26 cellular contexts compared by ENCODE assay signal in genomic region chr7:128226132-128226980, GRCh38. TPM values are rescaled to one million over a fixed set of nuclear protein-coding genes. Genes with fewer than 3 reads are reported as not detected.
DNase-seq lines count a peak whose midpoint lies in the region; ATAC-seq, FAIRE-seq and TF ChIP-seq lines count a peak whose summit lies in the region.
"Had no signal": no experiment of that assay in that cellular context is flagged by ENCODE, and none has a peak within 500 bp of the region (broad histone marks: within the 10 kb centered on the region; RNA-seq: fewer than 3 reads in every experiment).

No MANE protein-coding gene starts in this region.

- H3K79me2 ChIP-seq in HepG2 (ENCODE audit: insufficient read depth, low read length), result no peaks in the 10 kb centered on the region
- no peaks in the 10 kb centered on the region for H3K79me2 ChIP-seq in K562 (ENCODE audit: control insufficient read depth, insufficient read depth, low read length)
- H3K79me2 ChIP-seq in neural progenitor cell (ENCODE audit: low read depth), result no peaks in the 10 kb centered on the region

- TF ChIP-seq EP300 in HepG2 (IDR thresholded peaks at IDR 0.05; ENCODE audit: low read depth in 2 of 2, low read length in 2 of 2), result no peak
- no peak for TF ChIP-seq EP300 in HepG2 (CRISPR knock-in tag; IDR thresholded peaks at IDR 0.05; ENCODE audit: borderline replicate concordance)
- no peak for TF ChIP-seq EP300 in K562 (IDR thresholded peaks at IDR 0.05; ENCODE audit: low read length)

- CTCF ChIA-PET in HepG2 (lab: Yijun Ruan, JAX; ENCODE audit: low intra/inter-chr PET ratio, low total read pairs) (no interaction called here), K562 (lab: Yijun Ruan, JAX; ENCODE audit: low intra/inter-chr PET ratio) (no interaction called here)

- no peaks in the 10 kb centered on the region for H4K20me1 ChIP-seq in HepG2 (ENCODE audit: insufficient read depth, low read length)
- H4K20me1 ChIP-seq in K562 (replicated peaks; ENCODE audit: control insufficient read depth, insufficient read depth, low read length), result no peaks in the 10 kb centered on the region
- H4K20me1 ChIP-seq in neural progenitor cell (ENCODE audit: low read depth), result no peaks in the 10 kb centered on the region
- H4K20me1 ChIP-seq: BLaER1 had no signal

- no peak for ATAC-seq in HepG2
- ATAC-seq in right lobe of liver, result no peak
- ATAC-seq in K562, result no peak
- ATAC-seq in HG02798 (IDR thresholded peaks at IDR 0.05; ENCODE audit: poor library complexity, unreplicated experiment), result no peak
- ATAC-seq: CD8-positive, alpha-beta T cell had no signal

- H3K4me2 ChIP-seq in HepG2 (ENCODE audit: low read depth, low read length), result no peak overlapping the region
- no peak overlapping the region for H3K4me2 ChIP-seq in K562 (ENCODE audit: insufficient read depth, low read length)
- no peak overlapping the region for H3K4me2 ChIP-seq in neural progenitor cell
- H3K4me2 ChIP-seq: BLaER1 had no signal

- DNase-seq in HepG2 (ENCODE audit: low spot score) (no peak), right lobe of liver (no peak), K562 (ENCODE audit: extremely low read depth in 1 of 4, low spot score in 3 of 4) (no peak), neural progenitor cell (ENCODE audit: low spot score) (no peak), NCI-H2171 (lab: John Stamatoyannopoulos, UW) (no peak), NCI-H1436 (lab: John Stamatoyannopoulos, UW) (no peak)
- DNase-seq: 8988T; ACHN; BE2C; C1 segment of cervical spinal cord; Caco-2; Calu3; CD4-positive, CD25-positive, alpha-beta regulatory T cell; CD8-positive, alpha-beta T cell; DMS79 treated with DMSO at 0.1 percent for 48 hours; GF-D8 had no signal

- no peaks in the 10 kb centered on the region for H3K9me1 ChIP-seq in K562 (ENCODE audit: control insufficient read depth, insufficient read depth, low read length)

- peaks cover 25% of the 10 kb centered on the region for H3K27me3 Mint-ChIP-seq in neural progenitor cell (ENCODE audit: insufficient read depth, low read depth)

- no peaks in the 10 kb centered on the region for H3F3A ChIP-seq in neural progenitor cell (ENCODE audit: low read depth)

- no peak for FAIRE-seq in HepG2 (lab: Jason Lieb, UNC)
- FAIRE-seq in K562 (lab: Jason Lieb, UNC), result no peak
- FAIRE-seq: A204.1, D721Med, G401.6, GM12891, GM19239 had no signal

- no peak overlapping the region for H3K27ac Mint-ChIP-seq in neural progenitor cell
- H3K27ac Mint-ChIP-seq: CD8-positive, alpha-beta T cell had no signal

- TF ChIP-seq POLR2A in HepG2 (IDR thresholded peaks at IDR 0.05; ENCODE audit: insufficient read depth in 1 of 2, low read depth in 2 of 2, low read length in 2 of 2), result no peak
- TF ChIP-seq POLR2A in right lobe of liver (IDR thresholded peaks at IDR 0.05), result no peak
- TF ChIP-seq POLR2A in K562 (conservative IDR thresholded peaks at IDR 0.05), result no peak

- BruUV-seq in HepG2 (replicated peaks; lab: Mats Ljungman, UMichigan) (no TSS peak), K562 (replicated peaks; lab: Mats Ljungman, UMichigan) (no TSS peak)

- no peaks in the 10 kb centered on the region for H3K9me3 ChIP-seq in HepG2 (ENCODE audit: low read length)
- H3K9me3 ChIP-seq in right lobe of liver, result no peaks in the 10 kb centered on the region
- no peaks in the 10 kb centered on the region for H3K9me3 ChIP-seq in K562 (replicated peaks; ENCODE audit: control insufficient read depth, insufficient read depth, low read depth, low read length)
- H3K9me3 ChIP-seq in neural progenitor cell (ENCODE audit: low read depth), result no peaks in the 10 kb centered on the region
- H3K9me3 ChIP-seq: BE2C, BLaER1, Caco-2 had no signal

- no peak overlapping the region for H3K9ac ChIP-seq in HepG2 (ENCODE audit: insufficient read depth, low read depth, low read length)
- no peak overlapping the region for H3K9ac ChIP-seq in K562 (ENCODE audit: insufficient read depth in 1 of 2, low read depth in 2 of 2, low read length in 2 of 2)
- H3K9ac ChIP-seq in neural progenitor cell, result no peak overlapping the region
- H3K9ac ChIP-seq: BLaER1 had no signal

- H3K9me3 Mint-ChIP-seq in neural progenitor cell, result peaks cover 6% of the 10 kb centered on the region
- H3K9me3 Mint-ChIP-seq: CD8-positive, alpha-beta T cell had no signal

- intact Hi-C loops in HepG2 (cut with micrococcal nuclease; ENCODE audit: unreplicated experiment) (no loop called here), right lobe of liver (cut with DNase I) (no loop called here), K562 (cut with micrococcal nuclease) (no loop called here)

- H3K4me3 ChIP-seq in HepG2 (replicated peaks in 1 of 3; ENCODE audit: insufficient read depth in 1 of 3, low read depth in 2 of 3, low read length in 3 of 3), result no peak overlapping the region
- no peak overlapping the region for H3K4me3 ChIP-seq in right lobe of liver
- no peak overlapping the region for H3K4me3 ChIP-seq in K562
- H3K4me3 ChIP-seq in neural progenitor cell, result no peak overlapping the region
- H3K4me3 ChIP-seq: BLaER1 had no signal

- H2AFZ ChIP-seq in HepG2 (ENCODE audit: low read length) (no peak overlapping the region), K562 (ENCODE audit: low read depth, low read length) (no peak overlapping the region), neural progenitor cell (replicated peaks) (no peak overlapping the region)

- H3K36me3 ChIP-seq in HepG2 (replicated peaks in 1 of 2; ENCODE audit: control insufficient read depth in 1 of 2, insufficient read depth in 2 of 2, low read length in 2 of 2) (no peaks in the 10 kb centered on the region), right lobe of liver (no peaks in the 10 kb centered on the region), K562 (ENCODE audit: control insufficient read depth, insufficient read depth, low read length) (no peaks in the 10 kb centered on the region), neural progenitor cell (no peaks in the 10 kb centered on the region)
- H3K36me3 ChIP-seq: BE2C, BLaER1 had no signal

- H3K36me3 Mint-ChIP-seq in neural progenitor cell, result no peaks in the 10 kb centered on the region
- H3K36me3 Mint-ChIP-seq: CD14-positive monocyte; CD4-positive, CD25-positive, alpha-beta regulatory T cell; CD8-positive, alpha-beta T cell had no signal

- 13% methylated on average over 2 of the region's 2 CpGs for WGBS in HepG2 (ENCODE audit: low lambda C conversion rate)
- WGBS in right lobe of liver (ENCODE audit: insufficient coverage, low coverage, low lambda C conversion rate, missing lambda C conversion rate), result 67% methylated on average over 2 of the region's 2 CpGs
- 0% methylated on average over 2 of the region's 2 CpGs for WGBS in K562 (ENCODE audit: insufficient coverage, low coverage, missing lambda C conversion rate)

- H3K4me1 Mint-ChIP-seq in neural progenitor cell, result peaks cover 8% of the 10 kb centered on the region
- H3K4me1 Mint-ChIP-seq: CD4-positive, CD25-positive, alpha-beta regulatory T cell had no signal

- POLR2A ChIA-PET in HepG2 (lab: Yijun Ruan, JAX) (no interaction called here), K562 (lab: Yijun Ruan, JAX) (interaction anchor here (0.9 kb wide), 1 partner anchor 9 kb away, joined by 4 read pairs; no protein-coding TSS in a partner anchor)

- TF ChIP-seq RAD21 in HepG2 (CRISPR knock-in tag; IDR thresholded peaks at IDR 0.05), result no peak
- TF ChIP-seq RAD21 in K562 (CRISPR knock-in tag; conservative IDR thresholded peaks at IDR 0.05 in 1 of 2, IDR thresholded peaks at IDR 0.05 in 1 of 2), result no peak

- peak overlapping the region; percentile 18 for H3K4me3 Mint-ChIP-seq in neural progenitor cell
- H3K4me3 Mint-ChIP-seq: CD4-positive, CD25-positive, alpha-beta regulatory T cell; CD8-positive, alpha-beta T cell had no signal

- TF ChIP-seq CTCF in HepG2 (CRISPR knock-in tag; IDR thresholded peaks at IDR 0.05), result no peak
- TF ChIP-seq CTCF in right lobe of liver (IDR thresholded peaks at IDR 0.05), result no peak
- TF ChIP-seq CTCF in K562 (IDR thresholded peaks at IDR 0.05 in 2 of 3, conservative IDR thresholded peaks at IDR 0.05 in 1 of 3; ENCODE audit: insufficient read depth in 2 of 3, low read depth in 1 of 3, low read length in 3 of 3), result no peak
- TF ChIP-seq CTCF in neural progenitor cell (IDR thresholded peaks at IDR 0.05), result no peak

- H3K4me1 ChIP-seq in HepG2 (ENCODE audit: insufficient read depth, low read length) (no peaks in the 10 kb centered on the region), right lobe of liver (no peaks in the 10 kb centered on the region), K562 (replicated peaks in 1 of 2; ENCODE audit: control insufficient read depth in 2 of 2, insufficient read depth in 2 of 2, low read length in 2 of 2) (peaks cover 0 to 4% of the 10 kb centered on the region in 2 experiments; a peak in 1 of 5 replicates), neural progenitor cell (peaks cover 16% of the 10 kb centered on the region)
- H3K4me1 ChIP-seq: BLaER1, Caco-2 had no signal

- in situ Hi-C loops in HepG2 (cut with HindIII; ENCODE audit: extremely low pct_ligation_motif_present, low pct_unique_long_range_greater_than_20kb), result no loop called here
- in situ Hi-C loops in K562 (cut with MboI), result no loop called here

- H3K27me3 ChIP-seq in HepG2 (ENCODE audit: control insufficient read depth in 1 of 2, insufficient read depth in 2 of 2, low read length in 2 of 2) (peaks cover 3 to 23% of the 10 kb centered on the region in 2 experiments; a peak in 3 of 5 replicates), right lobe of liver (no peaks in the 10 kb centered on the region), K562 (ENCODE audit: control insufficient read depth in 2 of 2, insufficient read depth in 2 of 2, low read length in 2 of 2) (peaks cover 14 to 48% of the 10 kb centered on the region in 2 experiments; a peak in 4 of 5 replicates), neural progenitor cell (no peaks in the 10 kb centered on the region)
- H3K27me3 ChIP-seq: BE2C, BLaER1 had no signal

- H3K27ac ChIP-seq in HepG2 (ENCODE audit: extremely low read length, insufficient read depth, low read length) (no peak overlapping the region), right lobe of liver (no peak overlapping the region), K562 (ENCODE audit: extremely low read depth, low read depth, low read length) (no peak overlapping the region), neural progenitor cell (no peak overlapping the region)
- H3K27ac ChIP-seq: BLaER1 had no signal

RNA-seq across cellular contexts. Expression of gene LEP, which starts 14.7 kb away (rescaled TPM):
- total RNA-seq in HepG2 (2016; rRNA removed; fragmentation: Illumina TruSeq; extraction: Trizol) (not detected in 2 replicates), right lobe of liver (not detected), K562 (2014; rRNA removed) (not detected in 2 replicates), K562 (2014; rRNA removed; fragmentation: Illumina TruSeq; extraction: Trizol) (not detected in 2 replicates), K562 (2015; rRNA removed; fragmentation: Illumina TruSeq; extraction: Trizol) (not detected in 2 replicates), K562 (2021) (not detected in 2 replicates), neural progenitor cell (ENCODE audit: low replicate concordance) (not detected in 2 replicates)
- not detected in 2 replicates for total RNA-seq in HepG2 (2016; cell fraction: cytosol; rRNA removed; fragmentation: Illumina TruSeq; extraction: Trizol; ENCODE audit: low read depth)
- not detected in 2 replicates for total RNA-seq in HepG2 (2016; cell fraction: insoluble cytoplasmic fraction; rRNA removed; fragmentation: Illumina TruSeq; extraction: Trizol)
- total RNA-seq in HepG2 (2016; cell fraction: membrane; rRNA removed; fragmentation: Illumina TruSeq; extraction: Trizol), result not detected in 2 replicates
- not detected in 2 replicates for total RNA-seq in HepG2 (2016; cell fraction: nucleus; rRNA removed; fragmentation: Illumina TruSeq; extraction: Trizol)
- polyA plus RNA-seq in HepG2 (2011; rRNA removed) (0.04 and 0.05 TPM in 2 replicates), K562 (2011; rRNA removed) (not detected in 2 replicates), K562 (2014; fragmentation: Illumina TruSeq; extraction: Trizol) (not detected in 2 replicates), K562 (2014; fragmentation: Nextera tagmentation; extraction: Ambion mirVana) (not detected), K562 (2014; rRNA removed) (not detected in 2 replicates)
- 0.01 and 0.03 TPM in 2 replicates for polyA plus RNA-seq in HepG2 (2011; cell fraction: cytosol; rRNA removed)
- not detected in 2 replicates for polyA plus RNA-seq in HepG2 (2011; cell fraction: nucleus; rRNA removed)
- polyA plus RNA-seq in HepG2 (2012), result 0.09 and 0.12 TPM in 2 replicates
- not detected in 2 replicates for polyA plus RNA-seq in HepG2 (2016; cell fraction: cytosol; fragmentation: Illumina TruSeq; extraction: Trizol; ENCODE audit: low read depth)
- polyA plus RNA-seq in HepG2 (2016; cell fraction: insoluble cytoplasmic fraction; fragmentation: Illumina TruSeq; extraction: Trizol; ENCODE audit: low read depth), result not detected in 2 replicates
- not detected in 2 replicates for polyA plus RNA-seq in HepG2 (2016; cell fraction: membrane; fragmentation: Illumina TruSeq; extraction: Trizol; ENCODE audit: low read depth)
- polyA plus RNA-seq in HepG2 (2016; cell fraction: nucleus; fragmentation: Illumina TruSeq; extraction: Trizol; ENCODE audit: insufficient read depth, low read depth), result not detected in 2 replicates
- not detected in 2 replicates for polyA minus RNA-seq in HepG2 (2011; rRNA and poly(A)+ RNA removed; ENCODE audit: low replicate concordance)
- polyA minus RNA-seq in HepG2 (2011; cell fraction: cytosol; rRNA and poly(A)+ RNA removed), result not detected in 2 replicates
- polyA minus RNA-seq in HepG2 (2011; cell fraction: nucleus; rRNA and poly(A)+ RNA removed), result not detected in 2 replicates
- not detected in 2 replicates for total RNA-seq in K562 (2011; cell fraction: chromatin; rRNA removed; ENCODE audit: low replicate concordance)
- not detected in 2 replicates for total RNA-seq in K562 (2011; cell fraction: nucleolus; rRNA removed)
- not detected in 2 replicates for total RNA-seq in K562 (2011; cell fraction: nucleoplasm; rRNA removed)
- not detected in 2 replicates for polyA plus RNA-seq in K562 (2011; cell fraction: cytosol; rRNA removed)
- polyA plus RNA-seq in K562 (2011; cell fraction: nucleus; rRNA removed), result not detected in 2 replicates
- polyA plus RNA-seq in K562 (2012), result 0.04 and 0.06 TPM in 2 replicates
- polyA minus RNA-seq in K562 (2011; rRNA and poly(A)+ RNA removed), result not detected in 2 replicates
- polyA minus RNA-seq in K562 (2011; cell fraction: cytosol; rRNA and poly(A)+ RNA removed), result not detected in 2 replicates
- polyA minus RNA-seq in K562 (2011; cell fraction: nucleus; rRNA and poly(A)+ RNA removed), result not detected in 2 replicates
- total RNA-seq: A673; Caco-2; Calu3; CD4-positive, CD25-positive, alpha-beta regulatory T cell; CD8-positive, alpha-beta T cell had no signal
- polyA plus RNA-seq: AG04450; CD4-positive, CD25-positive, alpha-beta regulatory T cell had no signal

Comparison
In these comparisons a context has a peak if more than half of its experiments do, and no peak if none do; other contexts are left out.
1. Of the 241 proteins assayed by ChIP-seq in both HepG2 and K562: peak only in HepG2: none; only in K562: EHMT2, ELF4, HBP1, KDM1A, ZBTB26 and ZNF263; in both: none; in neither: 233; mixed calls (peak in some experiments, not most) for 2.